Comparison of ENCODE assay signal across 1 cellular context in the genomic region with DNA sequence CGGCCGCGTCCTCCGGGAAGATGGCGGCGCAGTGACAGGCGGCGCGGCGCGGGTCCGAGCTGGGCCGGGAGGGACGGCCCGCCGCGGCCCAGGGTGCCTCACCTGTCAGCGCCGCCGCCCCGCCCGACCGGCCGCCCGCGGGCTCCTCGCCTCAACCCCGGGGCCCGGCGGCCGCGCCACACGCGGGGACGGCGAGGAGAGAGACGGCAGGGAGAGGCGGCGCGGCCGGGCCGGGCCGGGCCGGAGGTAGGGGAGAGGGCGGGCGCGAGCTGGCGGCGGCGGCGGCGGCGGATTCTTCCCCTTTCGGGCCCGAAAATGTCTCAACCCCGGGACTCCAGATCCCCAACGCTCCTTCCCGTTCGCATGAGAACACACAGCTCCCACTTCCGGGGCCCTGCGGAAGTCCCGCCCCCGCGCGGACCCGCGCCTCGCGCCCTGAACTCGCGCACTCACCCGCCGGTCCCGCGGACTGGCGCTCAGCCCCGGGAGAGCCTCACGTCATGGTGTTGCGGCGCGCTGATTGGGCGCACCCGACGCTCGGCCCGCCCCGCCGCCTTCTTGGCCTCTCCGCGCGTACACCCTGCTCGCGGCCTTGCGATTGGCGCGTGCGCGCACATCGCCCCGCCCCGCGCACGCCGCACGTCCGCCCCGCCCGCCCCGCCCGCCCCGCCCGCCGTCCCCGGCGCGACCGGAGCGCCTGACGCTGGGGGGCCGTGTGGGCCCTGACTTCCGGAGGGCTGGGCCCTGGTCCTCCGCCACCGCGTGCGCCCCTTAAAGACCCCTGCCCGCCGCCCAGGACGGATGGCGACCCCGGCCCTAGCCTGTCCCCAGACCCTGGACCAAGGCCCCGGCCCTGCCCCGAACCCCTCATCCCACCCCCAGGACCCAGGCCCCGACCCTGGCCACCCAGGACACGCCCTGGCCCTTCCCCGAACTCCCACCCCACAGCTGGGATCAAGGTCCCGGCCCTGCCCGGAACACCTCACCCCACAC.
TF ChIP-seq lines count a peak whose summit lies in the region.

A gene (minus strand): TSS at position 380 of the 993 bp plus-strand sequence. CDS start 45,984 bp downstream, outside the sequence.

TF ChIP-seq in HepG2, 621 proteins besides CTCF, POLR2A, EP300 and RAD21 (continued from another document and continues in another):
- TF ChIP-seq, protein P1, sequence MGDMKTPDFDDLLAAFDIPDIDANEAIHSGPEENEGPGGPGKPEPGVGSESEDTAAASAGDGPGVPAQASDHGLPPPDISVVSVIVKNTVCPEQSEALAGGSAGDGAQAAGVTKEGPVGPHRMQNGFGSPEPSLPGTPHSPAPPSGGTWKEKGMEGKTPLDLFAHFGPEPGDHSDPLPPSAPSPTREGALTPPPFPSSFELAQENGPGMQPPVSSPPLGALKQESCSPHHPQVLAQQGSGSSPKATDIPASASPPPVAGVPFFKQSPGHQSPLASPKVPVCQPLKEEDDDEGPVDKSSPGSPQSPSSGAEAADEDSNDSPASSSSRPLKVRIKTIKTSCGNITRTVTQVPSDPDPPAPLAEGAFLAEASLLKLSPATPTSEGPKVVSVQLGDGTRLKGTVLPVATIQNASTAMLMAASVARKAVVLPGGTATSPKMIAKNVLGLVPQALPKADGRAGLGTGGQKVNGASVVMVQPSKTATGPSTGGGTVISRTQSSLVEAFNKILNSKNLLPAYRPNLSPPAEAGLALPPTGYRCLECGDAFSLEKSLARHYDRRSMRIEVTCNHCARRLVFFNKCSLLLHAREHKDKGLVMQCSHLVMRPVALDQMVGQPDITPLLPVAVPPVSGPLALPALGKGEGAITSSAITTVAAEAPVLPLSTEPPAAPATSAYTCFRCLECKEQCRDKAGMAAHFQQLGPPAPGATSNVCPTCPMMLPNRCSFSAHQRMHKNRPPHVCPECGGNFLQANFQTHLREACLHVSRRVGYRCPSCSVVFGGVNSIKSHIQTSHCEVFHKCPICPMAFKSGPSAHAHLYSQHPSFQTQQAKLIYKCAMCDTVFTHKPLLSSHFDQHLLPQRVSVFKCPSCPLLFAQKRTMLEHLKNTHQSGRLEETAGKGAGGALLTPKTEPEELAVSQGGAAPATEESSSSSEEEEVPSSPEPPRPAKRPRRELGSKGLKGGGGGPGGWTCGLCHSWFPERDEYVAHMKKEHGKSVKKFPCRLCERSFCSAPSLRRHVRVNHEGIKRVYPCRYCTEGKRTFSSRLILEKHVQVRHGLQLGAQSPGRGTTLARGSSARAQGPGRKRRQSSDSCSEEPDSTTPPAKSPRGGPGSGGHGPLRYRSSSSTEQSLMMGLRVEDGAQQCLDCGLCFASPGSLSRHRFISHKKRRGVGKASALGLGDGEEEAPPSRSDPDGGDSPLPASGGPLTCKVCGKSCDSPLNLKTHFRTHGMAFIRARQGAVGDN (CRISPR knock-in tag; IDR thresholded peaks at IDR 0.05) = peak; percentile 72
- TF ChIP-seq, protein P2, sequence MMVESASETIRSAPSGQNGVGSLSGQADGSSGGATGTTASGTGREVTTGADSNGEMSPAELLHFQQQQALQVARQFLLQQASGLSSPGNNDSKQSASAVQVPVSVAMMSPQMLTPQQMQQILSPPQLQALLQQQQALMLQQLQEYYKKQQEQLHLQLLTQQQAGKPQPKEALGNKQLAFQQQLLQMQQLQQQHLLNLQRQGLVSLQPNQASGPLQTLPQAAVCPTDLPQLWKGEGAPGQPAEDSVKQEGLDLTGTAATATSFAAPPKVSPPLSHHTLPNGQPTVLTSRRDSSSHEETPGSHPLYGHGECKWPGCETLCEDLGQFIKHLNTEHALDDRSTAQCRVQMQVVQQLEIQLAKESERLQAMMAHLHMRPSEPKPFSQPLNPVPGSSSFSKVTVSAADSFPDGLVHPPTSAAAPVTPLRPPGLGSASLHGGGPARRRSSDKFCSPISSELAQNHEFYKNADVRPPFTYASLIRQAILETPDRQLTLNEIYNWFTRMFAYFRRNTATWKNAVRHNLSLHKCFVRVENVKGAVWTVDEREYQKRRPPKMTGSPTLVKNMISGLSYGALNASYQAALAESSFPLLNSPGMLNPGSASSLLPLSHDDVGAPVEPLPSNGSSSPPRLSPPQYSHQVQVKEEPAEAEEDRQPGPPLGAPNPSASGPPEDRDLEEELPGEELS (CRISPR knock-in tag; IDR thresholded peaks at IDR 0.05) = no peak; the same call in 1 of the 2 replicates
- TF ChIP-seq, protein P3, sequence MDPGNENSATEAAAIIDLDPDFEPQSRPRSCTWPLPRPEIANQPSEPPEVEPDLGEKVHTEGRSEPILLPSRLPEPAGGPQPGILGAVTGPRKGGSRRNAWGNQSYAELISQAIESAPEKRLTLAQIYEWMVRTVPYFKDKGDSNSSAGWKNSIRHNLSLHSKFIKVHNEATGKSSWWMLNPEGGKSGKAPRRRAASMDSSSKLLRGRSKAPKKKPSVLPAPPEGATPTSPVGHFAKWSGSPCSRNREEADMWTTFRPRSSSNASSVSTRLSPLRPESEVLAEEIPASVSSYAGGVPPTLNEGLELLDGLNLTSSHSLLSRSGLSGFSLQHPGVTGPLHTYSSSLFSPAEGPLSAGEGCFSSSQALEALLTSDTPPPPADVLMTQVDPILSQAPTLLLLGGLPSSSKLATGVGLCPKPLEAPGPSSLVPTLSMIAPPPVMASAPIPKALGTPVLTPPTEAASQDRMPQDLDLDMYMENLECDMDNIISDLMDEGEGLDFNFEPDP (CRISPR knock-in tag; conservative IDR thresholded peaks at IDR 0.05) = no peak
- no peak for TF ChIP-seq SIN3B (IDR thresholded peaks at IDR 0.05; ENCODE audit: low read length)
- no peak for TF ChIP-seq DNMT3B (CRISPR knock-in tag; conservative IDR thresholded peaks at IDR 0.05)
- TF ChIP-seq ZNF564 (CRISPR knock-in tag; IDR thresholded peaks at IDR 0.05) = no peak
- TF ChIP-seq ZNF234 (CRISPR knock-in tag; conservative IDR thresholded peaks at IDR 0.05) = no peak
- TF ChIP-seq ZC3H13 (CRISPR knock-in tag; IDR thresholded peaks at IDR 0.05) = no peak
- TF ChIP-seq, protein P4, sequence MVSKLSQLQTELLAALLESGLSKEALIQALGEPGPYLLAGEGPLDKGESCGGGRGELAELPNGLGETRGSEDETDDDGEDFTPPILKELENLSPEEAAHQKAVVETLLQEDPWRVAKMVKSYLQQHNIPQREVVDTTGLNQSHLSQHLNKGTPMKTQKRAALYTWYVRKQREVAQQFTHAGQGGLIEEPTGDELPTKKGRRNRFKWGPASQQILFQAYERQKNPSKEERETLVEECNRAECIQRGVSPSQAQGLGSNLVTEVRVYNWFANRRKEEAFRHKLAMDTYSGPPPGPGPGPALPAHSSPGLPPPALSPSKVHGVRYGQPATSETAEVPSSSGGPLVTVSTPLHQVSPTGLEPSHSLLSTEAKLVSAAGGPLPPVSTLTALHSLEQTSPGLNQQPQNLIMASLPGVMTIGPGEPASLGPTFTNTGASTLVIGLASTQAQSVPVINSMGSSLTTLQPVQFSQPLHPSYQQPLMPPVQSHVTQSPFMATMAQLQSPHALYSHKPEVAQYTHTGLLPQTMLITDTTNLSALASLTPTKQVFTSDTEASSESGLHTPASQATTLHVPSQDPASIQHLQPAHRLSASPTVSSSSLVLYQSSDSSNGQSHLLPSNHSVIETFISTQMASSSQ (IDR thresholded peaks at IDR 0.05; ENCODE audit: low read depth) = no peak
- TF ChIP-seq, protein P4 (CRISPR knock-in tag; IDR thresholded peaks at IDR 0.05; ENCODE audit: borderline replicate concordance) = no peak
- TF ChIP-seq ZNF674 (CRISPR knock-in tag; IDR thresholded peaks at IDR 0.05; ENCODE audit: low read depth) = no peak
- no peak for TF ChIP-seq SRF (IDR thresholded peaks at IDR 0.05; ENCODE audit: low read depth, low read length)
- TF ChIP-seq SAP130 (CRISPR knock-in tag; IDR thresholded peaks at IDR 0.05; ENCODE audit: low read depth) = peak; percentile 87
- no peak; the same call in 1 of the 2 replicates for TF ChIP-seq ZZZ3 (CRISPR knock-in tag; IDR thresholded peaks at IDR 0.05; ENCODE audit: borderline replicate concordance)
- TF ChIP-seq ZNF124 (CRISPR knock-in tag; IDR thresholded peaks at IDR 0.05) = no peak
- no peak for TF ChIP-seq ZNF367 (CRISPR knock-in tag; IDR thresholded peaks at IDR 0.05; ENCODE audit: borderline replicate concordance)
- TF ChIP-seq, protein P5, sequence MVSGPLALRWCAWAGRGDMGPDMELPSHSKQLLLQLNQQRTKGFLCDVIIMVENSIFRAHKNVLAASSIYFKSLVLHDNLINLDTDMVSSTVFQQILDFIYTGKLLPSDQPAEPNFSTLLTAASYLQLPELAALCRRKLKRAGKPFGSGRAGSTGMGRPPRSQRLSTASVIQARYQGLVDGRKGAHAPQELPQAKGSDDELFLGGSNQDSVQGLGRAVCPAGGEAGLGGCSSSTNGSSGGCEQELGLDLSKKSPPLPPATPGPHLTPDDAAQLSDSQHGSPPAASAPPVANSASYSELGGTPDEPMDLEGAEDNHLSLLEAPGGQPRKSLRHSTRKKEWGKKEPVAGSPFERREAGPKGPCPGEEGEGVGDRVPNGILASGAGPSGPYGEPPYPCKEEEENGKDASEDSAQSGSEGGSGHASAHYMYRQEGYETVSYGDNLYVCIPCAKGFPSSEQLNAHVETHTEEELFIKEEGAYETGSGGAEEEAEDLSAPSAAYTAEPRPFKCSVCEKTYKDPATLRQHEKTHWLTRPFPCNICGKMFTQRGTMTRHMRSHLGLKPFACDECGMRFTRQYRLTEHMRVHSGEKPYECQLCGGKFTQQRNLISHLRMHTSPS (CRISPR knock-in tag; IDR thresholded peaks at IDR 0.05; ENCODE audit: low read depth) = no peak
- TF ChIP-seq MYNN (CRISPR knock-in tag; IDR thresholded peaks at IDR 0.05; ENCODE audit: low read depth) = no peak
- no peak for TF ChIP-seq LCORL (IDR thresholded peaks at IDR 0.05)
- TF ChIP-seq LCORL (CRISPR knock-in tag; IDR thresholded peaks at IDR 0.05) = no peak
- no peak for TF ChIP-seq BRD4 (CRISPR knock-in tag; IDR thresholded peaks at IDR 0.05)
- TF ChIP-seq, protein P6, sequence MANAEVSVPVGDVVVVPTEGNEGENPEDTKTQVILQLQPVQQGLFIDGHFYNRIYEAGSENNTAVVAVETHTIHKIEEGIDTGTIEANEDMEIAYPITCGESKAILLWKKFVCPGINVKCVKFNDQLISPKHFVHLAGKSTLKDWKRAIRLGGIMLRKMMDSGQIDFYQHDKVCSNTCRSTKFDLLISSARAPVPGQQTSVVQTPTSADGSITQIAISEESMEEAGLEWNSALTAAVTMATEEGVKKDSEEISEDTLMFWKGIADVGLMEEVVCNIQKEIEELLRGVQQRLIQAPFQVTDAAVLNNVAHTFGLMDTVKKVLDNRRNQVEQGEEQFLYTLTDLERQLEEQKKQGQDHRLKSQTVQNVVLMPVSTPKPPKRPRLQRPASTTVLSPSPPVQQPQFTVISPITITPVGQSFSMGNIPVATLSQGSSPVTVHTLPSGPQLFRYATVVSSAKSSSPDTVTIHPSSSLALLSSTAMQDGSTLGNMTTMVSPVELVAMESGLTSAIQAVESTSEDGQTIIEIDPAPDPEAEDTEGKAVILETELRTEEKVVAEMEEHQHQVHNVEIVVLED (CRISPR knock-in tag; IDR thresholded peaks at IDR 0.05; ENCODE audit: borderline replicate concordance) = peak; percentile 91
- no peak for TF ChIP-seq ZSCAN12 (CRISPR knock-in tag; IDR thresholded peaks at IDR 0.05)
- TF ChIP-seq, protein P7, sequence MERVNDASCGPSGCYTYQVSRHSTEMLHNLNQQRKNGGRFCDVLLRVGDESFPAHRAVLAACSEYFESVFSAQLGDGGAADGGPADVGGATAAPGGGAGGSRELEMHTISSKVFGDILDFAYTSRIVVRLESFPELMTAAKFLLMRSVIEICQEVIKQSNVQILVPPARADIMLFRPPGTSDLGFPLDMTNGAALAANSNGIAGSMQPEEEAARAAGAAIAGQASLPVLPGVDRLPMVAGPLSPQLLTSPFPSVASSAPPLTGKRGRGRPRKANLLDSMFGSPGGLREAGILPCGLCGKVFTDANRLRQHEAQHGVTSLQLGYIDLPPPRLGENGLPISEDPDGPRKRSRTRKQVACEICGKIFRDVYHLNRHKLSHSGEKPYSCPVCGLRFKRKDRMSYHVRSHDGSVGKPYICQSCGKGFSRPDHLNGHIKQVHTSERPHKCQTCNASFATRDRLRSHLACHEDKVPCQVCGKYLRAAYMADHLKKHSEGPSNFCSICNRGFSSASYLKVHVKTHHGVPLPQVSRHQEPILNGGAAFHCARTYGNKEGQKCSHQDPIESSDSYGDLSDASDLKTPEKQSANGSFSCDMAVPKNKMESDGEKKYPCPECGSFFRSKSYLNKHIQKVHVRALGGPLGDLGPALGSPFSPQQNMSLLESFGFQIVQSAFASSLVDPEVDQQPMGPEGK (CRISPR knock-in tag; IDR thresholded peaks at IDR 0.05) = peak; percentile 85
- TF ChIP-seq PLRG1 (conservative IDR thresholded peaks at IDR 0.05) = no peak
- no peak for TF ChIP-seq KAT2B (IDR thresholded peaks at IDR 0.05; ENCODE audit: borderline replicate concordance, low read depth, low read length)
- TF ChIP-seq, protein P8, sequence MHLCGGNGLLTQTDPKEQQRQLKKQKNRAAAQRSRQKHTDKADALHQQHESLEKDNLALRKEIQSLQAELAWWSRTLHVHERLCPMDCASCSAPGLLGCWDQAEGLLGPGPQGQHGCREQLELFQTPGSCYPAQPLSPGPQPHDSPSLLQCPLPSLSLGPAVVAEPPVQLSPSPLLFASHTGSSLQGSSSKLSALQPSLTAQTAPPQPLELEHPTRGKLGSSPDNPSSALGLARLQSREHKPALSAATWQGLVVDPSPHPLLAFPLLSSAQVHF (CRISPR knock-in tag; IDR thresholded peaks at IDR 0.05) = no peak
- TF ChIP-seq CC2D1A (CRISPR knock-in tag; IDR thresholded peaks at IDR 0.05) = no peak
- no peak for TF ChIP-seq REPIN1 (CRISPR knock-in tag; IDR thresholded peaks at IDR 0.05; ENCODE audit: borderline replicate concordance, low read depth)
- 0 out of 2 replicates have a peak, but pooled peaks have one; percentile 53 for TF ChIP-seq AKAP8 (CRISPR knock-in tag; IDR thresholded peaks at IDR 0.05)
- TF ChIP-seq CHD4 (IDR thresholded peaks at IDR 0.05; ENCODE audit: borderline replicate concordance, low read length) = no peak
- TF ChIP-seq HMG20A (CRISPR knock-in tag; IDR thresholded peaks at IDR 0.05; ENCODE audit: borderline replicate concordance) = no peak
- TF ChIP-seq ZNF34 (CRISPR knock-in tag; IDR thresholded peaks at IDR 0.05; ENCODE audit: borderline replicate concordance) = no peak
- TF ChIP-seq, protein P9, sequence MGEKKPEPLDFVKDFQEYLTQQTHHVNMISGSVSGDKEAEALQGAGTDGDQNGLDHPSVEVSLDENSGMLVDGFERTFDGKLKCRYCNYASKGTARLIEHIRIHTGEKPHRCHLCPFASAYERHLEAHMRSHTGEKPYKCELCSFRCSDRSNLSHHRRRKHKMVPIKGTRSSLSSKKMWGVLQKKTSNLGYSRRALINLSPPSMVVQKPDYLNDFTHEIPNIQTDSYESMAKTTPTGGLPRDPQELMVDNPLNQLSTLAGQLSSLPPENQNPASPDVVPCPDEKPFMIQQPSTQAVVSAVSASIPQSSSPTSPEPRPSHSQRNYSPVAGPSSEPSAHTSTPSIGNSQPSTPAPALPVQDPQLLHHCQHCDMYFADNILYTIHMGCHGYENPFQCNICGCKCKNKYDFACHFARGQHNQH (CRISPR knock-in tag; IDR thresholded peaks at IDR 0.05) = no peak
- TF ChIP-seq RFXANK (CRISPR knock-in tag; IDR thresholded peaks at IDR 0.05) = peak; percentile 86; the same call in 1 of the 2 replicates
- no peak for TF ChIP-seq ZNF180 (CRISPR knock-in tag; IDR thresholded peaks at IDR 0.05; ENCODE audit: borderline replicate concordance, low read depth)
